Comparison of ENCODE assay signal across 26 cellular contexts in the genomic region with DNA sequence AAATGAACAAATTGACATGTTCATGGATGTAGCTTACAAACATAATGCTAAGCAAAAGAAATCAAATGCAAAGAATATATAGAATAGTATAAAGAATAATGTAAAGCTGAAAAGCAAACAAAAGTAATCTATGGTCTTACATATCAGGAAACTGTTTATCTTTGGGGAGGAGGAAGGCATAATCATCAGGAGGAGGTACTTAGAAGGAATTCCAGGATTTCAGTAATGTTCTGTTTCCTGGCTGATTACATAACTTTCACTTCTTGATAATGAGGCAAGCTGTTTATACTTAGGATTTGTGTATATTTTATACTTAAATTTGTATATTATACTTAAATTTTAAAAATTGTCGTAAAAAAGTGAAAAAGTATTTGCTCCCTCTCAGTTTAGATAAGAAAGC. TPM values are rescaled to one million over a fixed set of nuclear protein-coding genes. Genes with fewer than 3 reads are reported as not detected.
A peak's percentile ranks its signal among the peaks of the same experiment; 100 is the strongest.
DNase-seq lines count a peak whose midpoint lies in the region; ATAC-seq and TF ChIP-seq lines count a peak whose summit lies in the region.
"Had no signal": no experiment of that assay in that cellular context is flagged by ENCODE, and none has a peak within 500 bp of the region (broad histone marks: within the 10 kb centered on the region; RNA-seq: fewer than 3 reads in every experiment).

No MANE protein-coding gene starts in this region.

- no peaks in the 10 kb centered on the region for H3K9me3 ChIP-seq in smooth muscle cell (replicated peaks; ENCODE audit: low read depth)
- H3K9me3 ChIP-seq in breast epithelium, result no peaks in the 10 kb centered on the region
- H3K9me3 ChIP-seq: heart left ventricle, MG63, SJSA1, thyroid gland had no signal

- no peak overlapping the region for H3K4me3 Mint-ChIP-seq in activated CD4-positive, alpha-beta memory T cell treated with anti-CD3 and anti-CD28 coated beads for 36 hours
- H3K4me3 Mint-ChIP-seq: activated naive CD4-positive, alpha-beta T cell treated with anti-CD3 and anti-CD28 coated beads for 36 hours; CD4-positive, CD25-positive, alpha-beta regulatory T cell; GM23338; naive thymus-derived CD4-positive, alpha-beta T cell; T-helper 1 cell treated with Interleukin-12 subunit alpha and Interleukin-12 subunit beta and Interleukin-4 antibody, amounts not matched to agents 30 μg/mL and 1 μg/mL, for 36 hours had no signal

- ATAC-seq in GM18870 (IDR thresholded peaks at IDR 0.05; ENCODE audit: unreplicated experiment), result no peak
- ATAC-seq: GM23338; heart left ventricle; left lobe of liver; naive thymus-derived CD4-positive, alpha-beta T cell; stimulated activated naive CD8-positive, alpha-beta T cell treated with anti-CD3 and anti-CD28 coated beads, Interleukin-15, Interleukin-2, amounts not matched to agents 100 U/mL and 50 U/mL, for 24 hours had no signal

- H4K20me1 ChIP-seq in smooth muscle cell (ENCODE audit: low read depth), result no peaks in the 10 kb centered on the region

- POLR2A ChIA-PET in activated CD4-positive, alpha-beta memory T cell treated with anti-CD3 and anti-CD28 coated beads for 36 hours (lab: Charles Lee), result interaction anchor here (0.7 kb wide), 1 partner anchor 74 kb away, joined by 3 read pairs; no protein-coding TSS in a partner anchor

- WGBS in smooth muscle cell (ENCODE audit: low lambda C conversion rate), result 79% methylated on average over 1 of the region's 1 CpG

- no peak overlapping the region for H3K27ac Mint-ChIP-seq in activated CD4-positive, alpha-beta memory T cell treated with anti-CD3 and anti-CD28 coated beads for 36 hours
- H3K27ac Mint-ChIP-seq: activated naive CD4-positive, alpha-beta T cell treated with anti-CD3 and anti-CD28 coated beads for 36 hours; CD4-positive, CD25-positive, alpha-beta regulatory T cell; GM23338; naive thymus-derived CD4-positive, alpha-beta T cell; T-helper 1 cell treated with Interleukin-12 subunit alpha and Interleukin-12 subunit beta and Interleukin-4 antibody, amounts not matched to agents 30 μg/mL and 1 μg/mL, for 36 hours had no signal

- peaks cover 3% of the 10 kb centered on the region for H3K27me3 Mint-ChIP-seq in activated CD4-positive, alpha-beta memory T cell treated with anti-CD3 and anti-CD28 coated beads for 36 hours

- no peak for TF ChIP-seq POLR2A in breast epithelium (IDR thresholded peaks at IDR 0.05)

- no peaks in the 10 kb centered on the region for H3F3A ChIP-seq in smooth muscle cell (ENCODE audit: low read depth)

- H3K27ac ChIP-seq in smooth muscle cell (ENCODE audit: low read depth) (no peak overlapping the region), breast epithelium (no peak overlapping the region)
- H3K27ac ChIP-seq: heart left ventricle, SJSA1, thyroid gland, VCaP had no signal

- no peak overlapping the region for H2AFZ ChIP-seq in smooth muscle cell (ENCODE audit: low read depth)
- H2AFZ ChIP-seq: GM23338 had no signal

- peak overlapping the region; percentile 53 for H3K4me2 ChIP-seq in smooth muscle cell
- H3K4me2 ChIP-seq: GM23338 had no signal

- H3K4me1 ChIP-seq in smooth muscle cell (ENCODE audit: low read depth), result no peaks in the 10 kb centered on the region
- H3K4me1 ChIP-seq in breast epithelium, result no peaks in the 10 kb centered on the region
- H3K4me1 ChIP-seq: SJSA1, thyroid gland had no signal

- no peaks in the 10 kb centered on the region for H3K36me3 ChIP-seq in smooth muscle cell (ENCODE audit: low read depth)
- H3K36me3 ChIP-seq in breast epithelium, result no peaks in the 10 kb centered on the region
- H3K36me3 ChIP-seq: heart left ventricle, MG63, SJSA1, thyroid gland had no signal

- TF ChIP-seq CTCF in smooth muscle cell (IDR thresholded peaks at IDR 0.05; ENCODE audit: borderline replicate concordance, insufficient read depth, poor library complexity, severe bottlenecking) (no peak), breast epithelium (IDR thresholded peaks at IDR 0.05) (no peak)

- no peaks in the 10 kb centered on the region for H3K4me1 Mint-ChIP-seq in activated CD4-positive, alpha-beta memory T cell treated with anti-CD3 and anti-CD28 coated beads for 36 hours (ENCODE audit: low read depth)
- H3K4me1 Mint-ChIP-seq: GM23338 had no signal

- no peaks in the 10 kb centered on the region for H3K9me3 Mint-ChIP-seq in activated CD4-positive, alpha-beta memory T cell treated with anti-CD3 and anti-CD28 coated beads for 36 hours
- H3K9me3 Mint-ChIP-seq: activated naive CD4-positive, alpha-beta T cell treated with anti-CD3 and anti-CD28 coated beads for 36 hours; naive thymus-derived CD4-positive, alpha-beta T cell; T-helper 1 cell treated with Interleukin-12 subunit alpha and Interleukin-12 subunit beta and Interleukin-4 antibody, amounts not matched to agents 30 μg/mL and 1 μg/mL, for 36 hours had no signal

- intact Hi-C loops in breast epithelium (cut with DNase I; ENCODE audit: low total_unique reads), result no loop called here
- intact Hi-C loops in activated CD4-positive, alpha-beta memory T cell treated with anti-CD3 and anti-CD28 coated beads for 36 hours (cut with micrococcal nuclease), result no loop called here

- no peaks in the 10 kb centered on the region for H3K79me2 ChIP-seq in smooth muscle cell (ENCODE audit: low read depth)

- no peak overlapping the region for H3K9ac ChIP-seq in smooth muscle cell (ENCODE audit: low read depth)

- H3K27me3 ChIP-seq in smooth muscle cell (ENCODE audit: low read depth) (no peaks in the 10 kb centered on the region), breast epithelium (no peaks in the 10 kb centered on the region)
- H3K27me3 ChIP-seq: thyroid gland had no signal

- CTCF ChIA-PET in activated CD4-positive, alpha-beta memory T cell treated with anti-CD3 and anti-CD28 coated beads for 36 hours (lab: Charles Lee), result no interaction called here

- H3K4me3 ChIP-seq in smooth muscle cell (no peak overlapping the region), breast epithelium (no peak overlapping the region)
- H3K4me3 ChIP-seq: GM23338, heart left ventricle, MG63, SJSA1, thyroid gland had no signal

- H3K36me3 Mint-ChIP-seq in activated CD4-positive, alpha-beta memory T cell treated with anti-CD3 and anti-CD28 coated beads for 36 hours, result no peaks in the 10 kb centered on the region
- H3K36me3 Mint-ChIP-seq: CD4-positive, CD25-positive, alpha-beta regulatory T cell had no signal

- DNase-seq in NCI-H226, result peak; percentile 73
- DNase-seq in amniotic epithelial cell (ENCODE audit: low read depth), result peak; percentile 80
- peak; percentile 50 for DNase-seq in iris pigment epithelial cell (ENCODE audit: low read depth)
- no peak for DNase-seq in smooth muscle cell (lab: John Stamatoyannopoulos, UW; ENCODE audit: unreplicated experiment)
- DNase-seq in breast epithelium (ENCODE audit: low spot score in 2 of 2), result no peak
- DNase-seq in activated CD4-positive, alpha-beta memory T cell treated with anti-CD3 and anti-CD28 coated beads for 36 hours, result no peak
- DNase-seq: activated CD4-positive, alpha-beta T cell treated with anti-CD3 and anti-CD28 coated beads for 48 hours; activated naive CD4-positive, alpha-beta T cell treated with anti-CD3 and anti-CD28 coated beads for 36 hours; activated T-cell treated with anti-CD3 and anti-CD28 coated beads, Interleukin-2, amount 50 U/mL, for 48 hours; CD4-positive, CD25-positive, alpha-beta regulatory T cell; central memory CD4-positive, alpha-beta T cell; heart left ventricle; MG63; naive thymus-derived CD4-positive, alpha-beta T cell; NCI-H1436 treated with DMSO at 0.1 percent for 48 hours; NCI-H524 treated with DMSO at 0.1 percent for 48 hours; nucleus accumbens; stimulated activated CD4-positive, alpha-beta T cell treated with anti-CD3 and anti-CD28 coated beads, Interleukin-15, amount 100 ng/mL, for 24 hours; stimulated activated naive CD8-positive, alpha-beta T cell treated with anti-CD3 and anti-CD28 coated beads, Interleukin-15, Interleukin-2, amounts not matched to agents 100 U/mL and 50 U/mL, for 24 hours; thyroid gland had no signal

RNA-seq across cellular contexts. Expression of a gene that starts 6.7 kb away (rescaled TPM):
- total RNA-seq in smooth muscle cell (103 and 153 TPM in 2 replicates), breast epithelium (100 to 1,000 TPM; 128 to 325 (median 218) TPM)
- polyA plus RNA-seq in smooth muscle cell, result 93.3 and 97.9 TPM in 2 replicates
- 10 to 100 TPM; 63.7 to 66.7 TPM for total RNA-seq in activated CD4-positive, alpha-beta memory T cell treated with anti-CD3 and anti-CD28 coated beads for 36 hours

RNA-seq across cellular contexts. Expression of a gene that starts 12.5 kb away (rescaled TPM):
- total RNA-seq in smooth muscle cell (5.3 and 6.8 TPM in 2 replicates), breast epithelium (10 to 100 TPM; 22.2 to 88.8 (median 37.7) TPM)
- polyA plus RNA-seq in smooth muscle cell, result 2.4 and 2.5 TPM in 2 replicates
- total RNA-seq in activated CD4-positive, alpha-beta memory T cell treated with anti-CD3 and anti-CD28 coated beads for 36 hours, result under 1 TPM; 0.45 to 0.46 TPM
- total RNA-seq: SJSA1 had no signal
- polyA plus RNA-seq: naive thymus-derived CD4-positive, alpha-beta T cell had no signal

RNA-seq across cellular contexts. Expression of a gene that starts 46.0 kb away (rescaled TPM):
- 9.2 and 15.6 TPM in 2 replicates for total RNA-seq in smooth muscle cell
- 33.1 and 39.7 TPM in 2 replicates for polyA plus RNA-seq in smooth muscle cell
- 1 to 10 TPM; 3.9 to 6.6 (median 6.1) TPM for total RNA-seq in breast epithelium
- 10 to 100 TPM; 29.1 to 31.2 TPM for total RNA-seq in activated CD4-positive, alpha-beta memory T cell treated with anti-CD3 and anti-CD28 coated beads for 36 hours

Comparison
In these comparisons a context has a peak if more than half of its experiments do, and no peak if none do; other contexts are left out.
1. DNase-seq: peak in NCI-H226 (single experiment), amniotic epithelial cell (single experiment) and iris pigment epithelial cell (single experiment); none in smooth muscle cell (single experiment), breast epithelium (0 of 2) and activated CD4-positive, alpha-beta memory T cell treated with anti-CD3 and anti-CD28 coated beads for 36 hours (single experiment).